24 cellular contexts compared by ENCODE assay signal in genomic region chr14:79598339-79598738, GRCh38.
DNase-seq lines count a peak whose midpoint lies in the region; ATAC-seq and TF ChIP-seq lines count a peak whose summit lies in the region.
"Had no signal": no experiment of that assay in that cellular context is flagged by ENCODE, and none has a peak within 500 bp of the region (broad histone marks: within the 10 kb centered on the region; RNA-seq: fewer than 3 reads in every experiment).

No MANE protein-coding gene starts in this region.

- H3F3A ChIP-seq in PC-3 (ENCODE audit: low read length, unreplicated experiment): no peaks in the 10 kb centered on the region

- no peak overlapping the region for H3K4me3 ChIP-seq in PC-3 (ENCODE audit: low read length)
- no peak overlapping the region for H3K4me3 ChIP-seq in fibroblast of mammary gland (ENCODE audit: control insufficient read depth, low read depth, low read length)
- no peak overlapping the region for H3K4me3 ChIP-seq in lower lobe of right lung
- H3K4me3 ChIP-seq: A549, lung, neural progenitor cell, sigmoid colon had no signal

- H3K4me1 ChIP-seq in PC-3 (ENCODE audit: insufficient read depth, low read length) (no peaks in the 10 kb centered on the region), lower lobe of right lung (no peaks in the 10 kb centered on the region)
- H3K4me1 ChIP-seq: neural progenitor cell had no signal

- CTCF ChIA-PET in PC-3 (lab: Charles Lee): no interaction called here

- TF ChIP-seq CTCF in PC-3 (conservative IDR thresholded peaks at IDR 0.05; ENCODE audit: low read depth, low read length) (no peak), fibroblast of mammary gland (conservative IDR thresholded peaks at IDR 0.05; ENCODE audit: control insufficient read depth, insufficient read depth, low read depth, low read length) (no peak), lower lobe of right lung (IDR thresholded peaks at IDR 0.05) (no peak)

- no peaks in the 10 kb centered on the region for H3K79me2 ChIP-seq in PC-3 (ENCODE audit: low read length)

- no peak overlapping the region for H3K4me2 ChIP-seq in PC-3 (ENCODE audit: low read length)
- H3K4me2 ChIP-seq: A549, neural progenitor cell had no signal

- no peaks in the 10 kb centered on the region for H3K36me3 ChIP-seq in PC-3 (ENCODE audit: low read depth, low read length)
- no peaks in the 10 kb centered on the region for H3K36me3 ChIP-seq in lower lobe of right lung
- H3K36me3 ChIP-seq: sigmoid colon had no signal

- H3K27me3 ChIP-seq in PC-3 (ENCODE audit: low read length): no peaks in the 10 kb centered on the region
- no peaks in the 10 kb centered on the region for H3K27me3 ChIP-seq in lower lobe of right lung (ENCODE audit: low read depth)
- H3K27me3 ChIP-seq: neural progenitor cell, sigmoid colon had no signal

- H2AFZ ChIP-seq in PC-3 (ENCODE audit: low read length): no peak overlapping the region
- H2AFZ ChIP-seq: neural progenitor cell had no signal

- no peaks in the 10 kb centered on the region for H4K20me1 ChIP-seq in PC-3 (ENCODE audit: low read length)

- no TSS peak for BruUV-seq in PC-3 (replicated peaks; lab: Mats Ljungman, UMichigan)

- ATAC-seq in PC-3 (no peak), sciatic nerve (peak; percentile 48), lower lobe of right lung (no peak)
- ATAC-seq: A549, HepG2, Right ventricle myocardium inferior had no signal

- H3K9me2 ChIP-seq in PC-3 (replicated peaks; ENCODE audit: low read length): no peaks in the 10 kb centered on the region

- H3K9ac ChIP-seq in PC-3 (ENCODE audit: low read length): no peak overlapping the region
- H3K9ac ChIP-seq: neural progenitor cell had no signal

- H3K9me3 ChIP-seq in PC-3 (ENCODE audit: low read length) (no peaks in the 10 kb centered on the region; the same call in 1 of the 2 replicates), lower lobe of right lung (no peaks in the 10 kb centered on the region)
- H3K9me3 ChIP-seq: A549, sigmoid colon had no signal

- POLR2A ChIA-PET in PC-3 (lab: Charles Lee; ENCODE audit: unreplicated experiment): no interaction called here

- intact Hi-C loops in PC-3 (cut with micrococcal nuclease): no loop called here
- intact Hi-C loops in sciatic nerve (cut with DNase I): no loop called here
- intact Hi-C loops in lower lobe of right lung (cut with DNase I): no loop called here

- peak; percentile 84 for DNase-seq in EH (ENCODE audit: low read depth)
- DNase-seq in PC-3: peak; percentile 11
- DNase-seq in fibroblast of mammary gland (ENCODE audit: low read depth): peak; percentile 83
- DNase-seq in sciatic nerve (ENCODE audit: low spot score): no peak
- no peak for DNase-seq in NCI-H1105 treated with DMSO at 0.1 percent for 48 hours (lab: John Stamatoyannopoulos, UW)
- DNase-seq in activated CD4-positive, alpha-beta T cell treated with anti-CD3 and anti-CD28 coated beads, Interleukin-2, amount 50 U/mL, for 48 hours: no peak
- DNase-seq in GDM1 (lab: John Stamatoyannopoulos, UW): no peak
- no peak for DNase-seq in lower lobe of right lung
- DNase-seq: activated CD4-positive, alpha-beta T cell treated with anti-CD3 and anti-CD28 coated beads, Interleukin-2, amount 50 U/mL, for 4 hours; activated CD8-positive, alpha-beta memory T cell treated with anti-CD3 and anti-CD28 coated beads, Interleukin-2, amount 50 U/mL, for 48 hours; C1 segment of cervical spinal cord; Caco-2; DMS79 treated with DMSO at 0.1 percent for 48 hours; kidney; NCI-H1048; NCI-H187; NCI-H82; sigmoid colon had no signal

- H3K27ac ChIP-seq in PC-3 (ENCODE audit: low read length) (no peak overlapping the region), lower lobe of right lung (no peak overlapping the region)
- H3K27ac ChIP-seq: epithelial cell of prostate, neural progenitor cell, sigmoid colon had no signal

Comparison
In these comparisons a context has a peak if more than half of its experiments do, and no peak if none do; other contexts are left out.
1. DNase-seq: peak in EH (single experiment), PC-3 (single experiment) and fibroblast of mammary gland (single experiment); none in sciatic nerve (single experiment), NCI-H1105 treated with DMSO at 0.1 percent for 48 hours (single experiment), activated CD4-positive, alpha-beta T cell treated with anti-CD3 and anti-CD28 coated beads, Interleukin-2, amount 50 U/mL, for 48 hours (0 of 2), GDM1 (single experiment) and lower lobe of right lung (single experiment).